8 cellular contexts compared by ENCODE assay signal in the genomic region with DNA sequence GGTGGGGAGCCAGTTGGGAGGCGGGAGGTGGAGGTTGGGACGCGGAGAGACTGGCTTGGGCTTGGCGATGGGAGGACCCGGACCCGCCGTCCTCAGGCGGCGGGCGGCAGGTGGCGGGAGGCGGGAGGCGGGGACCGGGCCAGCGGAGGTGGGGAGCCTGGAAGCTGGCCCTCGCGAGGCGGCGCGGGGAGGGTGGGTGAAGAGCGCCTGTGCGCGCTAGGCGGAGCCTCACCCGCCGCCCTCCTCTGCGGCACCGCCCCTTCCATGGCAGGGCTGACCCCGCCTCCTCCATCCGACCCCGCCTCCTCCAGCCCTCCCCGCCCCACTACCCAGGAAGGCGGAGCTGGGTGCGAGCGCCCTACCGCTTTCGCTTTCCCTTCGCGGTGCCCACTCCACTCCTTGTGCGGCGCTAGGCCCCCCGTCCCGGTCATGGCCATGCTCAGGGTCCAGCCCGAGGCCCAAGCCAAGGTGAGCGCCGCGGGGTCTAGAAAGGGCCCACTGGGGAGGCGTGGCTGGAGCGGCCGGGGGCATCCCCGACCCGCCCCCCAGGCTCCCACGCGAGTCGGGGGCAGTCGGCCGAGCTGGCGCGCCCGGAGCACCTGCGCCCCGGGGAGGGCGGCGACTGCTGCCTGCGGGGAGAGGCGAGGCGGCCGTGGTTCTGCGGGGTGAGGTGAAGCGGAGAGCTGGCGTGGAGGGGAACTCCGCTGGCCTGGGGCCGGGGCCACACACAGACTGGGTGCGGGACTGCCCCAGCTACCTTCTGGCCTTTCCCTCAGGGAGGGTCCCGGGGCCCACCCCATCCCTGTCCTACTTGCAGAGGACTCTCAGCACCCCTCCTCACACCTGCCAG. TPM values are rescaled to one million over a fixed set of nuclear protein-coding genes. Genes with fewer than 3 reads are reported as not detected.
DNase-seq lines count a peak whose midpoint lies in the region; ATAC-seq and FAIRE-seq lines count a peak whose summit lies in the region.

TSS of gene PSME1 (plus strand) at position 361 of the 850 bp plus-strand sequence. CDS start at position 430, 69 bp downstream.

- H3K27me3 Mint-ChIP-seq in activated CD8-positive, alpha-beta memory T cell treated with anti-CD3 and anti-CD28 coated beads, Interleukin-2, amount 10 ng/mL, durations not matched to agents 7 days and 5 days, result no peaks in the 10 kb centered on the region

- no peaks in the 10 kb centered on the region for H3K27me3 ChIP-seq in endocrine pancreas (ENCODE audit: control insufficient read depth, insufficient read depth, low read length)

- no peaks in the 10 kb centered on the region for H3K4me1 ChIP-seq in endocrine pancreas (ENCODE audit: control insufficient read depth, insufficient read depth, low read length)
- peaks cover 2% of the 10 kb centered on the region for H3K4me1 ChIP-seq in mesodermal cell (ENCODE audit: control insufficient read depth, insufficient read depth, low read length, poor library complexity, severe bottlenecking)

- no peak for FAIRE-seq in HTR-8/SVneo (lab: Jason Lieb, UNC)

- H3K9me3 ChIP-seq in endocrine pancreas (ENCODE audit: control insufficient read depth, low read length) (no peaks in the 10 kb centered on the region), mesodermal cell (ENCODE audit: control insufficient read depth, low read length) (no peaks in the 10 kb centered on the region)

- peak within 1 kb of the TSS; percentile 85 for H3K27ac Mint-ChIP-seq in activated CD8-positive, alpha-beta memory T cell treated with anti-CD3 and anti-CD28 coated beads, Interleukin-2, amount 10 ng/mL, durations not matched to agents 7 days and 5 days

- CTCF ChIA-PET in activated CD8-positive, alpha-beta memory T cell treated with anti-CD3 and anti-CD28 coated beads, Interleukin-2, amount 10 ng/mL, durations not matched to agents 7 days and 5 days (lab: Charles Lee), result interaction anchor here (0.8 to 7.3 kb wide), 13 partner anchors 9 to 198 kb away, joined by 3 to 69 read pairs (median 4); partner anchors contain the start of genes DCAF11, IRF9, MDP1 and NRL

- H3K9me3 Mint-ChIP-seq in activated CD8-positive, alpha-beta memory T cell treated with anti-CD3 and anti-CD28 coated beads, Interleukin-2, amount 10 ng/mL, durations not matched to agents 7 days and 5 days (ENCODE audit: low read depth), result no peaks in the 10 kb centered on the region

- peak; percentile 70 for ATAC-seq in GM21360 (IDR thresholded peaks at IDR 0.05; ENCODE audit: unreplicated experiment)
- peak; percentile 94 for ATAC-seq in activated CD8-positive, alpha-beta memory T cell treated with anti-CD3 and anti-CD28 coated beads, Interleukin-2, amount 10 ng/mL, durations not matched to agents 7 days and 5 days

- H3K36me3 ChIP-seq in endocrine pancreas (ENCODE audit: control insufficient read depth, insufficient read depth, low read length), result peaks cover 2% of the 10 kb centered on the region
- H3K36me3 ChIP-seq in mesodermal cell (ENCODE audit: control insufficient read depth, insufficient read depth, low read length), result peaks cover 22% of the 10 kb centered on the region

- peak within 1 kb of the TSS; percentile 91 for H3K4me3 Mint-ChIP-seq in activated CD8-positive, alpha-beta memory T cell treated with anti-CD3 and anti-CD28 coated beads, Interleukin-2, amount 10 ng/mL, durations not matched to agents 7 days and 5 days

- 3% methylated on average over 42 to 64 of the region's 75 CpGs for WGBS in mesodermal cell (ENCODE audit: insufficient coverage in 2 of 2), 2 experiments

- H3K36me3 Mint-ChIP-seq in activated CD8-positive, alpha-beta memory T cell treated with anti-CD3 and anti-CD28 coated beads, Interleukin-2, amount 10 ng/mL, durations not matched to agents 7 days and 5 days, result peaks cover 44% of the 10 kb centered on the region

- peak within 1 kb of the TSS; percentile 85 for H3K9ac ChIP-seq in endocrine pancreas (ENCODE audit: control insufficient read depth, insufficient read depth, low read length)

- peak; percentile 99 for DNase-seq in COLO668 (lab: John Stamatoyannopoulos, UW; ENCODE audit: unreplicated experiment)
- DNase-seq in HTR-8/SVneo (ENCODE audit: insufficient read length, low spot score), result peak; percentile 65
- peak; percentile 87 for DNase-seq in NOMO-1 treated with DMSO at 0.1 percent for 48 hours (lab: John Stamatoyannopoulos, UW; ENCODE audit: unreplicated experiment)
- peak; percentile 96 for DNase-seq in activated CD8-positive, alpha-beta memory T cell treated with anti-CD3 and anti-CD28 coated beads, Interleukin-2, amount 10 ng/mL, durations not matched to agents 7 days and 5 days
- DNase-seq in stimulated activated CD8-positive, alpha-beta memory T cell treated with anti-CD3 and anti-CD28 coated beads, Interleukin-15, amount 100 ng/mL, for 4 hours (ENCODE audit: low read depth in 2 of 2), result peak; percentile 87 to 88

- H3K4me3 ChIP-seq in endocrine pancreas (ENCODE audit: control insufficient read depth, insufficient read depth, low read length), result peak within 1 kb of the TSS; percentile 30
- H3K4me3 ChIP-seq in mesodermal cell (ENCODE audit: extremely low read depth, insufficient read depth, low read length, poor library complexity, severe bottlenecking), result peak within 1 kb of the TSS; percentile 85

- H3K4me1 Mint-ChIP-seq in activated CD8-positive, alpha-beta memory T cell treated with anti-CD3 and anti-CD28 coated beads, Interleukin-2, amount 10 ng/mL, durations not matched to agents 7 days and 5 days, result peaks cover 51% of the 10 kb centered on the region

- H3K27ac ChIP-seq in mesodermal cell (ENCODE audit: low read depth, low read length, severe bottlenecking), result no peak within 1 kb of the TSS

RNA-seq across cellular contexts. Expression of gene PSME1, which starts in this region (rescaled TPM):
- total RNA-seq in activated CD8-positive, alpha-beta memory T cell treated with anti-CD3 and anti-CD28 coated beads, Interleukin-2, amount 10 ng/mL, durations not matched to agents 7 days and 5 days, result 100 to 1,000 TPM; 420 to 454 TPM
- polyA plus RNA-seq in mesodermal cell (2013, experiment 1 of 2), result 74.6 TPM
- 78.2 TPM for polyA plus RNA-seq in mesodermal cell (2013, experiment 2 of 2)
